ENCODE assay signal across 11 cellular contexts in genomic region chr2:105409717-105410116, GRCh38. TPM values are rescaled to one million over a fixed set of nuclear protein-coding genes. Genes with fewer than 3 reads are reported as not detected.
DNase-seq lines count a peak whose midpoint lies in the region; ATAC-seq and TF ChIP-seq lines count a peak whose summit lies in the region.
"Had no signal": no experiment of that assay in that cellular context is flagged by ENCODE, and none has a peak within 500 bp of the region (broad histone marks: within the 10 kb centered on the region; RNA-seq: fewer than 3 reads in every experiment).

No MANE protein-coding gene starts in this region.

- TF ChIP-seq POLR2A in vagina (IDR thresholded peaks at IDR 0.05), result no peak

- CTCF ChIA-PET in RWPE1 (lab: Yijun Ruan, JAX), result no interaction called here

- H3K4me3 ChIP-seq in vagina, result no peak overlapping the region
- H3K4me3 ChIP-seq: GM23338 had no signal

- H3K27ac ChIP-seq in RWPE1, result peak overlapping the region; percentile 98
- no peak overlapping the region for H3K27ac ChIP-seq in vagina

- DNase-seq in Ammon's horn (ENCODE audit: low spot score) (peak; percentile 81), RWPE1 (ENCODE audit: low spot score) (peak; percentile 95), fibroblast of the conjunctiva (ENCODE audit: low read depth) (peak; percentile 29), osteocyte (ENCODE audit: extremely low spot score, unreplicated experiment) (peak; percentile 59), iPS-NIHi11 (ENCODE audit: low spot score) (no peak), vagina (ENCODE audit: extremely low spot score in 2 of 2) (no peak), activated T-cell treated with anti-CD3 and anti-CD28 coated beads for 4 hours (no peak)
- DNase-seq: DMS153, NCI-H1436 treated with DMSO at 0.1 percent for 48 hours had no signal

- H3K4me1 Mint-ChIP-seq in osteocyte (ENCODE audit: unreplicated experiment), result peaks cover 18% of the 10 kb centered on the region

- H3K27me3 Mint-ChIP-seq in osteocyte (ENCODE audit: unreplicated experiment), result peaks cover 32% of the 10 kb centered on the region

- no peak overlapping the region for H3K4me3 Mint-ChIP-seq in osteocyte (ENCODE audit: unreplicated experiment)
- H3K4me3 Mint-ChIP-seq: GM23338 had no signal

- peaks cover 26% of the 10 kb centered on the region for H3K4me1 ChIP-seq in vagina

- H3K9me3 ChIP-seq in vagina, result no peaks in the 10 kb centered on the region

- H3K27me3 ChIP-seq in vagina, result no peaks in the 10 kb centered on the region

- no peak for TF ChIP-seq CTCF in RWPE1 (conservative IDR thresholded peaks at IDR 0.05; ENCODE audit: low read depth)
- TF ChIP-seq CTCF in osteocyte (IDR thresholded peaks at IDR 0.05), result no peak
- no peak for TF ChIP-seq CTCF in vagina (IDR thresholded peaks at IDR 0.05)

- H3K27ac Mint-ChIP-seq in osteocyte (ENCODE audit: unreplicated experiment), result no peak overlapping the region
- H3K27ac Mint-ChIP-seq: GM23338 had no signal

- POLR2A ChIA-PET in RWPE1 (lab: Yijun Ruan, JAX; ENCODE audit: low non-redundant PET), result interaction anchor here (1.2 kb wide), 1 partner anchor 11 kb away, joined by 7 read pairs; the partner anchor contains the start of gene FHL2

- intact Hi-C loops in vagina (cut with DNase I), result no loop called here

- H3K36me3 ChIP-seq in vagina, result no peaks in the 10 kb centered on the region

- no peak for ATAC-seq in GM18868 (IDR thresholded peaks at IDR 0.05; ENCODE audit: unreplicated experiment)
- ATAC-seq: GM23338 had no signal

- H3K36me3 Mint-ChIP-seq in osteocyte (ENCODE audit: unreplicated experiment), result no peaks in the 10 kb centered on the region

- no peaks in the 10 kb centered on the region for H3K9me3 Mint-ChIP-seq in osteocyte (ENCODE audit: unreplicated experiment)
- H3K9me3 Mint-ChIP-seq: GM23338 had no signal

RNA-seq across cellular contexts. Expression of gene FHL2, which starts 10.9 kb away (rescaled TPM):
- total RNA-seq in osteocyte (76.8 and 78.7 TPM in 2 replicates), vagina (62.1 TPM)

Comparison
In these comparisons a context has a peak if more than half of its experiments do, and no peak if none do; other contexts are left out.
1. DNase-seq: peak in Ammon's horn (single experiment), RWPE1 (single experiment), fibroblast of the conjunctiva (single experiment) and osteocyte (single experiment); none in iPS-NIHi11 (single experiment), vagina (0 of 2) and activated T-cell treated with anti-CD3 and anti-CD28 coated beads for 4 hours (single experiment).